Comparison of ENCODE assay signal across 8 cellular contexts in the genomic region with DNA sequence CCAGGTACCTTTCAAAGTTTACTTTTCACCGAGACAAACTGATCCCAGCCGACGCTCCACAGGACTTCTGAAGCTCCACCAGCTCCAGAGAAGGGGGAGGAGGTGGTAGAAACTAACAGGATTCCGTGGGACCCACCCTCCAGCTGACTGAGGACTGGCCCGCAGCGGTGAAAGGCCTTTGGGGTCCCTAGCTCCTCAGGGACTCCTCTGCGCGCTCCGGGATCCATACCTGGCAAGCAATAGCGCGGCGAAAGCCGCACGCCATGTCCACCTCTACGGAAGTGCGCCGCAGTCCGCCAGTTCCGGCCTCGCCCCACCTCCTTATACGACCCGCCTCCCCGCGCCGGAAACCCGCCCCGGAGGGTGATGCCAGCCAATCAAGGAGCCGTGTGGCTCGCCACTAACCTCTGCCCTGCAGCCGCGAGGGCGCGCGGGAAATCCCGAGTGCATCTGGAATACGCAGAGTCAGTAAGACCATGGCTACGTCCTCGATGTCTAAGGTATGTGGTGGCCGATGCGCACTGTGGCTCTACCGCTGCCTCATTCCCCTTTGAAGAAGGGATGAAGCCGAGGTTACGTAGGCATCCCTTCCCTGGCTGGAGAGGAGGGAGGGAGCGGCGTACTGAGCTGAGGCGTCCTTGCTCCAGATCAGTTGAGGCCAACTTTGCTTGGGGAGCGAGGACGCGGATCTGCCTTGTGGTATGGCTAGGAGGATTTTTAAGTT. TPM values are rescaled to one million over a fixed set of nuclear protein-coding genes. Genes with fewer than 3 reads are reported as not detected.
DNase-seq lines count a peak whose midpoint lies in the region; ATAC-seq and TF ChIP-seq lines count a peak whose summit lies in the region.

Gene ORC3 (plus strand): TSS at position 443 of the 724 bp plus-strand sequence. CDS start 34 bp downstream, at position 477.
A gene with protein sequence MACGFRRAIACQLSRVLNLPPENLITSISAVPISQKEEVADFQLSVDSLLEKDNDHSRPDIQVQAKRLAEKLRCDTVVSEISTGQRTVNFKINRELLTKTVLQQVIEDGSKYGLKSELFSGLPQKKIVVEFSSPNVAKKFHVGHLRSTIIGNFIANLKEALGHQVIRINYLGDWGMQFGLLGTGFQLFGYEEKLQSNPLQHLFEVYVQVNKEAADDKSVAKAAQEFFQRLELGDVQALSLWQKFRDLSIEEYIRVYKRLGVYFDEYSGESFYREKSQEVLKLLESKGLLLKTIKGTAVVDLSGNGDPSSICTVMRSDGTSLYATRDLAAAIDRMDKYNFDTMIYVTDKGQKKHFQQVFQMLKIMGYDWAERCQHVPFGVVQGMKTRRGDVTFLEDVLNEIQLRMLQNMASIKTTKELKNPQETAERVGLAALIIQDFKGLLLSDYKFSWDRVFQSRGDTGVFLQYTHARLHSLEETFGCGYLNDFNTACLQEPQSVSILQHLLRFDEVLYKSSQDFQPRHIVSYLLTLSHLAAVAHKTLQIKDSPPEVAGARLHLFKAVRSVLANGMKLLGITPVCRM (minus strand): TSS at position 295 of the 724 bp plus-strand sequence. CDS start 30 bp downstream, at position 265.

- no peak for TF ChIP-seq CTCF in CD8-positive, alpha-beta T cell (IDR thresholded peaks at IDR 0.05)

- no peaks in the 10 kb centered on the region for H3K36me3 ChIP-seq in CD8-positive, alpha-beta T cell (ENCODE audit: insufficient read depth, low read length)

- peak within 1 kb of the TSS; percentile 92 for H3K27ac Mint-ChIP-seq in CD8-positive, alpha-beta T cell

- H3K27ac ChIP-seq in CD8-positive, alpha-beta T cell (ENCODE audit: low read depth, low read length) = peak within 1 kb of the TSS; percentile 60

- no peaks in the 10 kb centered on the region for H3K27me3 Mint-ChIP-seq in CD8-positive, alpha-beta T cell (ENCODE audit: low read depth)

- H3K9me3 ChIP-seq in CD8-positive, alpha-beta T cell (ENCODE audit: low read length) = no peaks in the 10 kb centered on the region

- no peaks in the 10 kb centered on the region for H3K9me3 Mint-ChIP-seq in CD8-positive, alpha-beta T cell

- peak; percentile 98 for ATAC-seq in CD8-positive, alpha-beta T cell
- peak; percentile 100 for ATAC-seq in GM19467 (IDR thresholded peaks at IDR 0.05; ENCODE audit: unreplicated experiment)

- H3K36me3 Mint-ChIP-seq in CD8-positive, alpha-beta T cell = peaks cover 38% of the 10 kb centered on the region

- peak within 1 kb of the TSS; percentile 69 for H3K4me3 ChIP-seq in CD8-positive, alpha-beta T cell (ENCODE audit: low read depth, low read length)

- DNase-seq in CD8-positive, alpha-beta T cell = peak; percentile 85 to 96 (median 92)
- peak; percentile 67 for DNase-seq in HS-27A (ENCODE audit: low read depth)
- DNase-seq in NK-92 (lab: John Stamatoyannopoulos, UW; ENCODE audit: unreplicated experiment) = peak; percentile 60
- DNase-seq in activated CD8-positive, alpha-beta memory T cell treated with anti-CD3 and anti-CD28 coated beads for 1 hour (ENCODE audit: extremely low read depth in 1 of 2, low read depth in 1 of 2) = peak; percentile 76 to 91
- peak; percentile 94 for DNase-seq in effector CD4-positive, alpha-beta T cell
- DNase-seq in lung microvascular endothelial cell (ENCODE audit: low read depth in 2 of 2) = peak; percentile 95
- peak; percentile 90 to 94 (median 92) for DNase-seq in stimulated activated CD4-positive, alpha-beta T cell treated with anti-CD3 and anti-CD28 coated beads, TNF-alpha, amount 100 ng/mL, for 48 hours (ENCODE audit: low read depth in 3 of 3)

- H3K27me3 ChIP-seq in CD8-positive, alpha-beta T cell (ENCODE audit: insufficient read depth, low read length) = no peaks in the 10 kb centered on the region

- CTCF ChIA-PET in CD8-positive, alpha-beta T cell (lab: Charles Lee) = interaction anchor here (0.6 kb wide), 1 partner anchor 109 kb away, joined by 3 read pairs; no protein-coding TSS in a partner anchor

- H3K4me1 ChIP-seq in CD8-positive, alpha-beta T cell (ENCODE audit: insufficient read depth, low read length) = peaks cover 35% of the 10 kb centered on the region

- intact Hi-C loops in CD8-positive, alpha-beta T cell (cut with DNase I, micrococcal nuclease) = loop anchor here (1.0 to 5.0 kb wide), 11 partner anchors 112 to 1995 kb away; partner anchors contain the start of genes AKIRIN2 (in 2 of the 2), SLC35A1 (in 2 of the 2), CFAP206 (in 1 of the 2) and RNGTT (in 1 of the 2)

- POLR2A ChIA-PET in CD8-positive, alpha-beta T cell (lab: Charles Lee) = interaction anchor here (0.8 to 2.4 kb wide), 9 partner anchors 9 to 1490 kb away, joined by 3 to 17 read pairs (median 4); partner anchors contain the start of genes AKIRIN2, PNRC1, RNGTT and SLC35A1

- peak within 1 kb of the TSS; percentile 93 for H3K4me3 Mint-ChIP-seq in CD8-positive, alpha-beta T cell

- H3K4me1 Mint-ChIP-seq in CD8-positive, alpha-beta T cell (ENCODE audit: low read depth) = peaks cover 65% of the 10 kb centered on the region

RNA-seq across cellular contexts. Expression of gene ORC3, which starts in this region (rescaled TPM):
- 1 to 10 TPM; 9.4 to 9.9 TPM for total RNA-seq in CD8-positive, alpha-beta T cell
- 7.9 and 10.0 TPM in 2 replicates for total RNA-seq in lung microvascular endothelial cell

RNA-seq across cellular contexts. Expression of the second gene that starts in this region (rescaled TPM):
- total RNA-seq in CD8-positive, alpha-beta T cell = 10 to 100 TPM; 15.8 to 20.4 TPM
- total RNA-seq in lung microvascular endothelial cell = 26.4 and 28.4 TPM in 2 replicates

Comparison
In these comparisons a context has a peak if more than half of its experiments do, and no peak if none do; other contexts are left out.
1. Peak in every context shown above with its lines: DNase-seq, ATAC-seq, H3K4me3 ChIP-seq and H3K27ac ChIP-seq.